14 cellular contexts compared by ENCODE assay signal in the genomic region with DNA sequence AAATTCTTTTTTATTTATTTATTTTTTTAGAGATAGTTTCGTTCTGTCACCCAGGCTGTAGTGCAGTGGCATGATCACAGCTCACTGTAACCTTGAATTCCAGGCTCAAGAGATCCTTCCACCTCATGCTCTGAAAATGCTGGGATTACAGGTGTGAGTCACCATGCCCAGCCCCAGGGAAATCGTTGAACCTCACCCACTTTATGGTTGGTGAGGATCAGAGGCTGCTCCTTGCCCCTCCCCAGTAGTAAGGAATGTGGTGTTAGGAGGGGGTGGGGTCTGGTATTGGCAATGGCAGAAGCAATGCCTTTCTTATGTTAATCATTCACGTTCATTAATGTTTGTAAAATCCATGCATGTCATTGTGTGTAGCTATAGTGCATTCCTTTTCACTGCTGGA.
A peak's percentile ranks its signal among the peaks of the same experiment; 100 is the strongest.
DNase-seq lines count a peak whose midpoint lies in the region; ATAC-seq and TF ChIP-seq lines count a peak whose summit lies in the region.
"Had no signal": no experiment of that assay in that cellular context is flagged by ENCODE, and none has a peak within 500 bp of the region (broad histone marks: within the 10 kb centered on the region; RNA-seq: fewer than 3 reads in every experiment).

No MANE protein-coding gene starts in this region.

- ATAC-seq in HG03025 (IDR thresholded peaks at IDR 0.05; ENCODE audit: low FRiP score, unreplicated experiment) = no peak
- ATAC-seq: activated CD8-positive, alpha-beta memory T cell treated with anti-CD3 and anti-CD28 coated beads, Interleukin-2, amount 10 ng/mL, durations not matched to agents 7 days and 5 days had no signal

- H3K4me3 ChIP-seq in epithelial cell of esophagus (ENCODE audit: low read length) = no peak overlapping the region
- H3K4me3 ChIP-seq: tibial nerve had no signal

- DNase-seq in ELF-1 (ENCODE audit: low read depth, low spot score) = peak; percentile 75
- DNase-seq in NCI-H226 = peak; percentile 40
- peak; percentile 94 for DNase-seq in epithelial cell of esophagus (ENCODE audit: low read depth)
- DNase-seq in mucosa of gallbladder (ENCODE audit: low spot score) = peak; percentile 46
- no peak for DNase-seq in AG08396 (ENCODE audit: low spot score)
- DNase-seq in dermis blood vessel endothelial cell = no peak
- no peak for DNase-seq in activated CD4-positive, alpha-beta T cell treated with anti-CD3 and anti-CD28 coated beads, Interleukin-2, amount 50 U/mL, for 48 hours
- DNase-seq: activated B cell treated with CpG ODN at 0.5 μM for 24 hours; activated CD8-positive, alpha-beta memory T cell treated with anti-CD3 and anti-CD28 coated beads, Interleukin-2, amount 10 ng/mL, durations not matched to agents 7 days and 5 days; activated naive CD4-positive, alpha-beta T cell; DMS 273 treated with DMSO at 0.1 percent for 48 hours; NCI-H1092 treated with DMSO at 0.1 percent for 48 hours had no signal

- TF ChIP-seq CTCF in epithelial cell of esophagus (IDR thresholded peaks at IDR 0.05; ENCODE audit: insufficient read depth, low read depth, low read length, missing control alignments) = no peak

Comparison
In these comparisons a context has a peak if more than half of its experiments do, and no peak if none do; other contexts are left out.
1. DNase-seq: peak in ELF-1 (single experiment), NCI-H226 (single experiment), epithelial cell of esophagus (single experiment) and mucosa of gallbladder (single experiment); none in AG08396 (single experiment), dermis blood vessel endothelial cell (single experiment) and activated CD4-positive, alpha-beta T cell treated with anti-CD3 and anti-CD28 coated beads, Interleukin-2, amount 50 U/mL, for 48 hours (0 of 2).